In the genomic region with DNA sequence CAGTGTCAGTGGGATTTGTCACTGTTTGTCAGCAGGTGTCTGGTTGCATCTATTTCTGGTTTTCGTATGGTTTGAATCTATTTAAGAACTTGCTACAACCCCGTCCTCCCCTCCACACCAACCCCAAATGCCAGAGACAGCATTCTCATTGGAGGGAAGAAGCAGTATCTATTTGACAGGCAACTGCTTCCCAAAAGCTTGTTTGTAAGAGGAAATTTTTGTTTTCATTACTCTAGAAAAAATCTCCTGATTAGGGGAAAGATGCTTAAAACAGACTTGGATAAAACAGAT, we compare ENCODE assay signal across 21 cellular contexts. TPM values are rescaled to one million over a fixed set of nuclear protein-coding genes. Genes with fewer than 3 reads are reported as not detected.
"Had no signal": no experiment of that assay in that cellular context is flagged by ENCODE, and none has a peak within 500 bp of the region (broad histone marks: within the 10 kb centered on the region; RNA-seq: fewer than 3 reads in every experiment).

No MANE protein-coding gene starts in this region.

- ATAC-seq: gastrocnemius medialis; left colon; mucosa of descending colon; natural killer cell treated with Interleukin-12 subunit alpha and Interleukin-12 subunit beta and Interleukin-15 and Interleukin-18, amount 100 ng/mL, for 72 hours; sciatic nerve had no signal

- H3K36me3 ChIP-seq: adrenal gland, gastrocnemius medialis had no signal

- H3K4me2 ChIP-seq: hepatocyte had no signal

- DNase-seq: activated B cell treated with CpG ODN at 0.5 μM for 24 hours; activated CD4-positive, alpha-beta T cell treated with anti-CD3 and anti-CD28 coated beads, Interleukin-2, amount 50 U/mL, for 1 hour; activated naive CD4-positive, alpha-beta T cell treated with anti-CD3 and anti-CD28 coated beads, Interleukin-2, amount 50 U/mL, for 16 hours; activated T-cell treated with anti-CD3 and anti-CD28 coated beads for 4 hours; adrenal gland; central memory CD4-positive, alpha-beta T cell; effector CD4-positive, alpha-beta T cell; gastrocnemius medialis; left colon; mucosa of descending colon; stimulated activated CD4-positive, alpha-beta T cell treated with anti-CD3 and anti-CD28 coated beads, Interleukin-12 subunit alpha, Interleukin-12 subunit beta, amount 100 ng/mL, for 4 hours; stimulated activated naive CD4-positive, alpha-beta T cell; substantia nigra; trophoblast cell had no signal

- H3K27me3 ChIP-seq: gastrocnemius medialis had no signal

- H3K36me3 Mint-ChIP-seq: natural killer cell treated with Interleukin-12 subunit alpha and Interleukin-12 subunit beta and Interleukin-15 and Interleukin-18, amount 100 ng/mL, for 72 hours had no signal

- H3K4me3 Mint-ChIP-seq: activated B cell treated with CpG ODN at 0.5 μM for 24 hours; natural killer cell treated with Interleukin-12 subunit alpha and Interleukin-12 subunit beta and Interleukin-15 and Interleukin-18, amount 100 ng/mL, for 72 hours had no signal

- H3K27ac Mint-ChIP-seq: activated B cell treated with CpG ODN at 0.5 μM for 24 hours; natural killer cell treated with Interleukin-12 subunit alpha and Interleukin-12 subunit beta and Interleukin-15 and Interleukin-18, amount 100 ng/mL, for 72 hours had no signal

- H3K9me3 Mint-ChIP-seq: activated B cell treated with CpG ODN at 0.5 μM for 24 hours; natural killer cell treated with Interleukin-12 subunit alpha and Interleukin-12 subunit beta and Interleukin-15 and Interleukin-18, amount 100 ng/mL, for 72 hours had no signal

- H3K4me1 ChIP-seq: adrenal gland had no signal

- H3K9me3 ChIP-seq: adrenal gland, gastrocnemius medialis, mucosa of descending colon had no signal

- H3K4me1 Mint-ChIP-seq: activated B cell treated with CpG ODN at 0.5 μM for 24 hours had no signal

- H2AFZ ChIP-seq: hepatocyte had no signal

- H3K4me3 ChIP-seq: adrenal gland, coronary artery, hepatocyte, lung, mucosa of descending colon had no signal

- H3K27ac ChIP-seq: adrenal gland, coronary artery, hepatocyte had no signal

RNA-seq across cellular contexts. Expression of a gene that starts 54.4 kb away (rescaled TPM):
- total RNA-seq: activated CD8-positive, alpha-beta memory T cell treated with anti-CD3 and anti-CD28 coated beads for 36 hours; osteocyte had no signal
